ENCODE assay signal across 20 cellular contexts in the genomic region with DNA sequence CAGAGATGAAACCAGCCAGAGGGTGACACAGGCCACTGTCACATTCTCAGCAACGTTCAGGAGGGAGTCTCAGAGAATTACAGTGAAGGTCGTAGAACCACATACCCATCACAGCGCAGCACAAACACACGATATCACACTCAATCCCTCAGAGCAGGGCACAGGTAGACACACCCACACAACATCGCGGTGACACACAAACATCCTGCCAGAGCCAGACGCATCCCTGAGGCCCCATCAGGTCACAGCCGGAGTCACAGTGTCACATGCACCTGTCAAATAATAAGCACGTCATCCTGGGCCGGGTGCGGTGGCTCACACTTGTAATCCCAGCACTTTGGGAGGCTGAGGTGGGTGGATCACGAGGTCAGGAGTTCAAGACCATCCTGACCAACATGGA. TPM values are rescaled to one million over a fixed set of nuclear protein-coding genes. Genes with fewer than 3 reads are reported as not detected.
DNase-seq lines count a peak whose midpoint lies in the region; TF ChIP-seq lines count a peak whose summit lies in the region.
"Had no signal": no experiment of that assay in that cellular context is flagged by ENCODE, and none has a peak within 500 bp of the region (broad histone marks: within the 10 kb centered on the region; RNA-seq: fewer than 3 reads in every experiment).

No MANE protein-coding gene starts in this region.

- peak overlapping the region; percentile 14 for H3K4me3 Mint-ChIP-seq in glutamatergic neuron (ENCODE audit: unreplicated experiment)
- H3K4me3 Mint-ChIP-seq: activated T-cell treated with anti-CD3 and anti-CD28 coated beads, Interleukin-2, amount 50 U/mL, for 4 hours; mesothelial cell of epicardium; neural crest cell; T-helper 2 cell treated with Interferon-gamma antibody and Interleukin-4, amounts not matched to agents 5 μg/mL and 100 μg/mL, for 36 hours had no signal

- no peak overlapping the region for H3K4me3 ChIP-seq in Jurkat, Clone E6-1 (ENCODE audit: low read length)
- H3K4me3 ChIP-seq: SJSA1, spleen had no signal

- DNase-seq in COLO668 (lab: John Stamatoyannopoulos, UW; ENCODE audit: unreplicated experiment): peak; percentile 20
- DNase-seq in Jurkat, Clone E6-1 (ENCODE audit: low read depth, low spot score): peak; percentile 24
- DNase-seq in glutamatergic neuron: no peak
- no peak for DNase-seq in medulla oblongata (ENCODE audit: extremely low spot score)
- DNase-seq in iPS-NIHi7 (ENCODE audit: extremely low spot score): no peak
- DNase-seq: activated CD4-positive, alpha-beta T cell treated with anti-CD3 and anti-CD28 coated beads for 4 hours; activated T-cell treated with anti-CD3 and anti-CD28 coated beads, Interleukin-2, amount 50 U/mL, for 4 hours; brain microvascular endothelial cell; cortex of kidney; foreskin melanocyte; HCEC 1CT; left cardiac atrium; NCI-H1694; NCI-H748 treated with DMSO at 0.1 percent for 48 hours; spleen had no signal

- no peak for TF ChIP-seq CTCF in glutamatergic neuron (IDR thresholded peaks at IDR 0.05; ENCODE audit: partially characterized antibody, unreplicated experiment)

- peaks cover 26% of the 10 kb centered on the region for H3K4me1 Mint-ChIP-seq in glutamatergic neuron (ENCODE audit: low read depth, unreplicated experiment)
- H3K4me1 Mint-ChIP-seq: mesothelial cell of epicardium had no signal

- peak overlapping the region; percentile 82 for H3K27ac Mint-ChIP-seq in glutamatergic neuron (ENCODE audit: unreplicated experiment)
- H3K27ac Mint-ChIP-seq: mesothelial cell of epicardium; T-helper 2 cell treated with Interferon-gamma antibody and Interleukin-4, amounts not matched to agents 5 μg/mL and 100 μg/mL, for 36 hours had no signal

- no peaks in the 10 kb centered on the region for H3K36me3 Mint-ChIP-seq in glutamatergic neuron (ENCODE audit: unreplicated experiment)
- H3K36me3 Mint-ChIP-seq: mesothelial cell of epicardium had no signal

- H3K27me3 Mint-ChIP-seq in glutamatergic neuron (ENCODE audit: unreplicated experiment): peaks cover 15% of the 10 kb centered on the region

- H3K9me3 Mint-ChIP-seq in glutamatergic neuron (ENCODE audit: unreplicated experiment): peaks cover 24% of the 10 kb centered on the region
- H3K9me3 Mint-ChIP-seq: activated T-cell treated with anti-CD3 and anti-CD28 coated beads, Interleukin-2, amount 50 U/mL, for 4 hours; mesothelial cell of epicardium; neural crest cell; T-helper 2 cell treated with Interferon-gamma antibody and Interleukin-4, amounts not matched to agents 5 μg/mL and 100 μg/mL, for 36 hours had no signal

RNA-seq across cellular contexts. Expression of a gene that starts 17.5 kb away (rescaled TPM):
- not detected for polyA plus RNA-seq in Jurkat, Clone E6-1 (2012; ENCODE audit: insufficient read depth, insufficient read length)
- total RNA-seq in glutamatergic neuron (ENCODE audit: unreplicated experiment): 633 TPM
- total RNA-seq: spleen had no signal

RNA-seq across cellular contexts. Expression of a gene that starts 28.0 kb away (rescaled TPM):
- polyA plus RNA-seq in Jurkat, Clone E6-1 (2012; ENCODE audit: insufficient read depth, insufficient read length): 305 TPM
- 276 TPM for total RNA-seq in glutamatergic neuron (ENCODE audit: unreplicated experiment)

RNA-seq across cellular contexts. Expression of a gene that starts 28.5 kb away (rescaled TPM):
- polyA plus RNA-seq in Jurkat, Clone E6-1 (2012; ENCODE audit: insufficient read depth, insufficient read length): 1.8 TPM
- 2.6 TPM for total RNA-seq in glutamatergic neuron (ENCODE audit: unreplicated experiment)

RNA-seq across cellular contexts. Expression of a gene that starts 42.2 kb away (rescaled TPM):
- polyA plus RNA-seq in Jurkat, Clone E6-1 (2012; ENCODE audit: insufficient read depth, insufficient read length): 18.4 TPM
- total RNA-seq in glutamatergic neuron (ENCODE audit: unreplicated experiment): 19.2 TPM

RNA-seq across cellular contexts. Expression of a gene that starts 44.3 kb away (rescaled TPM):
- not detected for polyA plus RNA-seq in Jurkat, Clone E6-1 (2012; ENCODE audit: insufficient read depth, insufficient read length)
- total RNA-seq in glutamatergic neuron (ENCODE audit: unreplicated experiment): 0.66 TPM
- total RNA-seq: G401, SJSA1 had no signal

Comparison
In these comparisons a context has a peak if more than half of its experiments do, and no peak if none do; other contexts are left out.
1. DNase-seq: peak in COLO668 (single experiment) and Jurkat, Clone E6-1 (single experiment); none in glutamatergic neuron (single experiment), medulla oblongata (single experiment) and iPS-NIHi7 (single experiment).